ENCODE assay signal across 28 cellular contexts in the genomic region with DNA sequence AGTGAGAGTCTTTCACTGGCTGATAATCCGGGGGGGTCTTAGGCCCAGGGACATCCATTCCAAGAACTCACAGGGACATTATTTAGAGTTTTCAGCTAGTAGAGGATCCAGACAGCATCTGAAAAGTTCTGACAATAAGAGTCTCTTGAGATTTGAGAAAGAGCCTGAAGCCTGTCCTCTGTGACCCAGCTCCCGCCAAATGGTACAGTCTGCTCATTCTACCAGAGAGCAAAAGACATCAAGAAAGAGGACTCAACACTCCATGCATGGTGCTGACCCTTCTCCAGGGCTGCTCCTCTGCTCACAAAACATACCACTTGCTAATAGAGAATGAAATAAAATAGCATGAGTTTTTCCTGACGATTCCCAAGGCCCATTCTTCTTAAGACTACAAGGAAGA.
DNase-seq lines count a peak whose midpoint lies in the region; ATAC-seq, FAIRE-seq and TF ChIP-seq lines count a peak whose summit lies in the region.
"Had no signal": no experiment of that assay in that cellular context is flagged by ENCODE, and none has a peak within 500 bp of the region (broad histone marks: within the 10 kb centered on the region; RNA-seq: fewer than 3 reads in every experiment).

No MANE protein-coding gene starts in this region.

- POLR2A ChIA-PET in K562 (lab: Yijun Ruan, JAX): no interaction called here

- intact Hi-C loops in Right ventricle myocardium superior (cut with DNase I) (no loop called here), right cardiac atrium (cut with DNase I) (no loop called here), K562 (cut with micrococcal nuclease) (no loop called here), left ventricle myocardium inferior (cut with micrococcal nuclease) (no loop called here)

- no peak overlapping the region for H3K4me3 Mint-ChIP-seq in GM23338
- H3K4me3 Mint-ChIP-seq: CD14-positive monocyte; CD4-positive, alpha-beta memory T cell; CD4-positive, CD25-positive, alpha-beta regulatory T cell; CD8-positive, alpha-beta memory T cell had no signal

- H3K27ac ChIP-seq in right cardiac atrium (ENCODE audit: low read length) (no peak overlapping the region), GM23338 (ENCODE audit: low read depth) (no peak overlapping the region), K562 (ENCODE audit: extremely low read depth, low read depth, low read length) (no peak overlapping the region), left ventricle myocardium inferior (replicated peaks) (peak overlapping the region; percentile 30)
- H3K27ac ChIP-seq: BLaER1 had no signal

- H3F3A ChIP-seq in GM23338 (replicated peaks; ENCODE audit: low read depth): no peaks in the 10 kb centered on the region

- H3K4me1 Mint-ChIP-seq in GM23338: peaks cover 12% of the 10 kb centered on the region
- H3K4me1 Mint-ChIP-seq: CD4-positive, alpha-beta memory T cell; CD4-positive, CD25-positive, alpha-beta regulatory T cell; CD8-positive, alpha-beta memory T cell had no signal

- no peaks in the 10 kb centered on the region for H3K9me2 ChIP-seq in GM23338 (ENCODE audit: insufficient read depth)

- no peaks in the 10 kb centered on the region for H3K4me1 ChIP-seq in right cardiac atrium (ENCODE audit: control insufficient read depth, insufficient read depth, low read length)
- peaks cover 9% of the 10 kb centered on the region for H3K4me1 ChIP-seq in GM23338 (ENCODE audit: insufficient read depth)
- H3K4me1 ChIP-seq in K562 (replicated peaks in 1 of 2; ENCODE audit: control insufficient read depth in 2 of 2, insufficient read depth in 2 of 2, low read length in 2 of 2): no peaks in the 10 kb centered on the region
- H3K4me1 ChIP-seq in left ventricle myocardium inferior: peaks cover 18% of the 10 kb centered on the region
- H3K4me1 ChIP-seq: BE2C, BLaER1 had no signal

- H3K4me3 ChIP-seq in right cardiac atrium (ENCODE audit: low read length): no peak overlapping the region
- no peak overlapping the region for H3K4me3 ChIP-seq in GM23338
- no peak overlapping the region for H3K4me3 ChIP-seq in K562
- no peak overlapping the region for H3K4me3 ChIP-seq in left ventricle myocardium inferior
- H3K4me3 ChIP-seq: BLaER1, GM12878 had no signal

- H3K9me3 ChIP-seq in right cardiac atrium (ENCODE audit: control insufficient read depth, low read length): no peaks in the 10 kb centered on the region
- no peaks in the 10 kb centered on the region for H3K9me3 ChIP-seq in K562 (replicated peaks; ENCODE audit: control insufficient read depth, insufficient read depth, low read depth, low read length)
- H3K9me3 ChIP-seq in left ventricle myocardium inferior (replicated peaks): no peaks in the 10 kb centered on the region
- H3K9me3 ChIP-seq: BE2C, BLaER1 had no signal

- H4K20me1 ChIP-seq in GM23338 (replicated peaks; ENCODE audit: insufficient read depth): no peaks in the 10 kb centered on the region
- no peaks in the 10 kb centered on the region for H4K20me1 ChIP-seq in K562 (replicated peaks; ENCODE audit: control insufficient read depth, insufficient read depth, low read length)
- H4K20me1 ChIP-seq: BLaER1 had no signal

- TF ChIP-seq POLR2A in K562 (conservative IDR thresholded peaks at IDR 0.05): no peak

- H3K27me3 ChIP-seq in right cardiac atrium (ENCODE audit: control insufficient read depth, insufficient read depth) (no peaks in the 10 kb centered on the region), GM23338 (ENCODE audit: insufficient read depth) (no peaks in the 10 kb centered on the region), K562 (ENCODE audit: control insufficient read depth in 2 of 2, insufficient read depth in 2 of 2, low read length in 2 of 2) (no peaks in the 10 kb centered on the region), left ventricle myocardium inferior (ENCODE audit: low read depth) (no peaks in the 10 kb centered on the region)
- H3K27me3 ChIP-seq: BE2C, BLaER1 had no signal

- peak; percentile 56 for ATAC-seq in Right ventricle myocardium superior (ENCODE audit: poor library complexity)
- no peak for ATAC-seq in right cardiac atrium
- no peak for ATAC-seq in GM23338
- ATAC-seq in K562: no peak
- ATAC-seq in HG02938 (IDR thresholded peaks at IDR 0.05; ENCODE audit: unreplicated experiment): no peak
- ATAC-seq: GM12878 had no signal

- no peak for TF ChIP-seq EP300 in K562 (IDR thresholded peaks at IDR 0.05; ENCODE audit: low read length)

- TF ChIP-seq CTCF in GM23338 (conservative IDR thresholded peaks at IDR 0.05; ENCODE audit: low read depth in 2 of 2) (no peak), K562 (IDR thresholded peaks at IDR 0.05 in 2 of 3, conservative IDR thresholded peaks at IDR 0.05 in 1 of 3; ENCODE audit: insufficient read depth in 2 of 3, low read depth in 1 of 3, low read length in 3 of 3) (no peak), left ventricle myocardium inferior (IDR thresholded peaks at IDR 0.05; ENCODE audit: borderline replicate concordance) (no peak)

- H3K36me3 ChIP-seq in GM23338 (ENCODE audit: insufficient read depth) (no peaks in the 10 kb centered on the region), K562 (ENCODE audit: control insufficient read depth, insufficient read depth, low read length) (no peaks in the 10 kb centered on the region), left ventricle myocardium inferior (peaks cover 5% of the 10 kb centered on the region)
- H3K36me3 ChIP-seq: BE2C, BLaER1 had no signal

- peak overlapping the region; percentile 49; the same call in 1 of the 2 replicates for H2AFZ ChIP-seq in GM23338
- H2AFZ ChIP-seq in K562 (ENCODE audit: low read depth, low read length): no peak overlapping the region

- WGBS in right cardiac atrium: 67% methylated on average over 3 of the region's 3 CpGs
- 10% methylated on average over 3 of the region's 3 CpGs for WGBS in K562 (ENCODE audit: insufficient coverage, low coverage, missing lambda C conversion rate)

- FAIRE-seq in K562 (lab: Jason Lieb, UNC): no peak
- FAIRE-seq: A204.1, GM12878, GM12892, GM18507 had no signal

- H3K4me2 ChIP-seq in GM23338 (no peak overlapping the region), K562 (ENCODE audit: insufficient read depth, low read length) (no peak overlapping the region)
- H3K4me2 ChIP-seq: BLaER1 had no signal

- H3K27me3 Mint-ChIP-seq in GM23338 (ENCODE audit: insufficient read depth, low read depth, poor library complexity): no peaks in the 10 kb centered on the region

- in situ Hi-C loops in K562 (cut with MboI): no loop called here

- DNase-seq in Right ventricle myocardium superior (no peak), right cardiac atrium (no peak), GM23338 (ENCODE audit: low spot score) (no peak), K562 (ENCODE audit: extremely low read depth in 1 of 4, low spot score in 3 of 4) (no peak), left ventricle myocardium inferior (no peak), epidermal melanocyte (ENCODE audit: insufficient read length, low spot score) (no peak), NCI-H446 (lab: John Stamatoyannopoulos, UW) (no peak)
- DNase-seq: 8988T; ACHN; C1 segment of cervical spinal cord; CD4-positive, alpha-beta memory T cell; CD4-positive, CD25-positive, alpha-beta regulatory T cell; CD8-positive, alpha-beta memory T cell; COR-L47; DMS 273 treated with DMSO at 0.1 percent for 48 hours; DMS153; DMS53; DMS79; DND-41; GDM1 had no signal

- no TSS peak for BruUV-seq in K562 (replicated peaks; lab: Mats Ljungman, UMichigan)

- TF ChIP-seq RAD21 in K562 (CRISPR knock-in tag; conservative IDR thresholded peaks at IDR 0.05 in 1 of 2, IDR thresholded peaks at IDR 0.05 in 1 of 2): no peak

- CTCF ChIA-PET in K562 (lab: Yijun Ruan, JAX; ENCODE audit: low intra/inter-chr PET ratio): no interaction called here

- no peaks in the 10 kb centered on the region for H3K36me3 Mint-ChIP-seq in GM23338 (ENCODE audit: low read depth)
- H3K36me3 Mint-ChIP-seq: CD14-positive monocyte; CD4-positive, alpha-beta memory T cell; CD4-positive, CD25-positive, alpha-beta regulatory T cell; CD8-positive, alpha-beta memory T cell had no signal

- H3K9me3 Mint-ChIP-seq in GM23338: no peaks in the 10 kb centered on the region
- H3K9me3 Mint-ChIP-seq: CD14-positive monocyte; CD4-positive, alpha-beta memory T cell; CD4-positive, CD25-positive, alpha-beta regulatory T cell; CD8-positive, alpha-beta memory T cell had no signal

- no peaks in the 10 kb centered on the region for H3K9me1 ChIP-seq in K562 (ENCODE audit: control insufficient read depth, insufficient read depth, low read length)

- H3K27ac Mint-ChIP-seq in GM23338: no peak overlapping the region
- H3K27ac Mint-ChIP-seq: CD14-positive monocyte; CD4-positive, alpha-beta memory T cell; CD4-positive, CD25-positive, alpha-beta regulatory T cell; CD8-positive, alpha-beta memory T cell had no signal

- no peak overlapping the region for H3K9ac ChIP-seq in K562 (ENCODE audit: insufficient read depth in 1 of 2, low read depth in 2 of 2, low read length in 2 of 2)
- H3K9ac ChIP-seq: BLaER1 had no signal

- H3K79me2 ChIP-seq in GM23338 (replicated peaks; ENCODE audit: insufficient read depth) (no peaks in the 10 kb centered on the region), K562 (ENCODE audit: control insufficient read depth, insufficient read depth, low read length) (no peaks in the 10 kb centered on the region)

TF ChIP-seq in GM23338, 12 proteins besides CTCF, POLR2A, EP300 and RAD21 (continues in another document):
- TF ChIP-seq ZNF114 (CRISPR knock-in tag; IDR thresholded peaks at IDR 0.05) (no peak), POLR2AphosphoS5 (IDR thresholded peaks at IDR 0.05; ENCODE audit: low read depth) (no peak), EZH2 (IDR thresholded peaks at IDR 0.05; ENCODE audit: low read depth, unreplicated experiment) (no peak), JUNB (IDR thresholded peaks at IDR 0.05; ENCODE audit: unreplicated experiment) (no peak), CREB1 (CRISPR knock-in tag; IDR thresholded peaks at IDR 0.05; ENCODE audit: low read depth) (no peak)

TF ChIP-seq in K562, 482 proteins besides CTCF, POLR2A, EP300 and RAD21 (continues in another document):
- no peak for TF ChIP-seq EWSR1 (IDR thresholded peaks at IDR 0.05; ENCODE audit: borderline replicate concordance, low read depth, partially characterized antibody)
- no peak for TF ChIP-seq PHB (CRISPR knock-in tag; IDR thresholded peaks at IDR 0.05)
- TF ChIP-seq HOMEZ (CRISPR knock-in tag; IDR thresholded peaks at IDR 0.05): no peak
- TF ChIP-seq CEBPG (CRISPR knock-in tag; IDR thresholded peaks at IDR 0.05): no peak
- peak in 1 of 2 experiments; percentile 62; a peak in 2 of 4 replicates for TF ChIP-seq CEBPG (tag; conservative IDR thresholded peaks at IDR 0.05 in 1 of 2, IDR thresholded peaks at IDR 0.05 in 1 of 2)
